In the genomic region with DNA sequence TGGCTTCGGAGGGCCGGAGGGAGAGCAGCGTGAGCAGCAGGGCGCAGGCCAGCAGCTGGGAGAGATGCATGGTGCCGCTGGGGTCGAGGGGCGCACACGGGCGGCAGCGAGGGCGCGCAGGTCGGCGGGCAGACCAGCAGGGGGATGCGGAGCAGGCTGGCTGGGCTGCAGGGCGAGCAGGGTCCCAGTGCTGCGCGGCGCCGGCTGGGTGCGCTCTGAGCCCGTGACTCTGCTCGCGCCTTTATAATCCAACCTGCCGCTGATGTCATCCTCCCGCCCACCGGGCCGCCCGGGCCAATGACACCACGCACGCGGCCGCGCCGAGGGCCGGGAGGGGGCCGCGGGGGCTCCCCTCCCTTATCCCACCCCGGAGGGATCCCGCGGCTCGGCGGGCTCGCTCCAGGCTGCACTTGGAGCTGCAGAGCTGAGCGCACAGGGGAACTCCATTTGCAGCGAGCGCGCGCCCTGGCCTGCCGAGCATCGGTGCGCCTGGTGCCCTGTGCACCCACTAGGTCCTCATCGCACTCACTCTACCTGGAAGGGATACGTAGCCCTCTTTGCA, we compare ENCODE assay signal across 8 cellular contexts. TPM values are rescaled to one million over a fixed set of nuclear protein-coding genes. Genes with fewer than 3 reads are reported as not detected.
A peak's percentile ranks its signal among the peaks of the same experiment; 100 is the strongest.
DNase-seq lines count a peak whose midpoint lies in the region; FAIRE-seq and TF ChIP-seq lines count a peak whose summit lies in the region.

A gene with protein sequence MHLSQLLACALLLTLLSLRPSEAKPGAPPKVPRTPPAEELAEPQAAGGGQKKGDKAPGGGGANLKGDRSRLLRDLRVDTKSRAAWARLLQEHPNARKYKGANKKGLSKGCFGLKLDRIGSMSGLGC (minus strand): TSS at position 217 of the 562 bp plus-strand sequence. CDS start 147 bp downstream, at position 70.

- no peaks in the 10 kb centered on the region for H3K36me3 Mint-ChIP-seq in Caco-2 (ENCODE audit: insufficient read depth, unreplicated experiment)

- no peak for FAIRE-seq in H54 (lab: Jason Lieb, UNC)

- POLR2A ChIA-PET in Caco-2 (lab: Charles Lee): interaction anchor here (0.6 kb wide), 1 partner anchor 361 kb away, joined by 3 read pairs; no protein-coding TSS in a partner anchor

- H3K27me3 Mint-ChIP-seq in Caco-2 (ENCODE audit: insufficient read depth, unreplicated experiment): peaks cover 11% of the 10 kb centered on the region

- H3K4me3 ChIP-seq in Caco-2 (ENCODE audit: low read depth, low read length) (peak within 1 kb of the TSS; percentile 49), WERI-Rb-1 (ENCODE audit: low read depth, low read length) (peak within 1 kb of the TSS; percentile 49)

- H3K27me3 ChIP-seq in Caco-2 (replicated peaks; ENCODE audit: control insufficient read depth, insufficient read depth, low read length) (no peaks in the 10 kb centered on the region; the same call in 1 of the 2 replicates), WERI-Rb-1 (ENCODE audit: insufficient read depth, low read depth, severe bottlenecking) (peaks cover 20% of the 10 kb centered on the region)

- H3K9me3 ChIP-seq in Caco-2 (no peaks in the 10 kb centered on the region), WERI-Rb-1 (ENCODE audit: severe bottlenecking) (no peaks in the 10 kb centered on the region)

- H3K9me3 Mint-ChIP-seq in Caco-2 (ENCODE audit: unreplicated experiment): no peaks in the 10 kb centered on the region

- TF ChIP-seq POLR2A in H54 (IDR thresholded peaks at IDR 0.05; ENCODE audit: low read depth, low read length): peak; percentile 55

- DNase-seq in Caco-2 (peak; percentile 49 to 77), H54 (ENCODE audit: insufficient read length, low spot score) (no peak), NCI-H1694 (lab: John Stamatoyannopoulos, UW) (peak; percentile 68), WERI-Rb-1 (peak; percentile 89), left kidney (ENCODE audit: low read depth, low spot score) (peak; percentile 92), cerebellar cortex (ENCODE audit: low spot score) (no peak)
- DNase-seq in central memory CD4-positive, alpha-beta T cell: peak; percentile 15
- DNase-seq in stimulated activated CD4-positive, alpha-beta T cell treated with anti-CD3 and anti-CD28 coated beads, Interleukin-4, amount 100 ng/mL, for 24 hours: peak; percentile 74

- H3K36me3 ChIP-seq in Caco-2 (ENCODE audit: control insufficient read depth, insufficient read depth, low read length) (no peaks in the 10 kb centered on the region), WERI-Rb-1 (no peaks in the 10 kb centered on the region)

- H3K4me1 ChIP-seq in Caco-2: no peaks in the 10 kb centered on the region

- H3K4me3 Mint-ChIP-seq in Caco-2 (ENCODE audit: unreplicated experiment): peak within 1 kb of the TSS; percentile 65

- CTCF ChIA-PET in Caco-2 (lab: Charles Lee): interaction anchor here (0.6 to 1.4 kb wide), 8 partner anchors 9 to 216 kb away, joined by 3 to 8 read pairs (median 4); a partner anchor contains a TSS

- H3K27ac ChIP-seq in WERI-Rb-1: no peak within 1 kb of the TSS

- TF ChIP-seq CTCF in Caco-2 (IDR thresholded peaks at IDR 0.05; ENCODE audit: insufficient read depth in 1 of 2, low read depth in 1 of 2, low read length in 1 of 2, severe bottlenecking in 1 of 2, unreplicated experiment in 1 of 2) (peak; percentile 38 to 42), WERI-Rb-1 (IDR thresholded peaks at IDR 0.05; ENCODE audit: low read depth, low read length) (peak; percentile 87)

- intact Hi-C loops in Caco-2 (cut with micrococcal nuclease; ENCODE audit: unreplicated experiment): loop anchor here (5.0 kb wide), 2 partner anchors 401 to 511 kb away; no protein-coding TSS in a partner anchor

- no peak within 1 kb of the TSS for H3K27ac Mint-ChIP-seq in Caco-2 (ENCODE audit: unreplicated experiment)

- BruUV-seq in Caco-2 (replicated peaks; lab: Mats Ljungman, UMichigan): no TSS peak

- no peaks in the 10 kb centered on the region for H3K4me1 Mint-ChIP-seq in Caco-2 (ENCODE audit: low read depth, unreplicated experiment)

RNA-seq across cellular contexts. Expression of the gene that starts here (rescaled TPM):
- total RNA-seq in Caco-2 (2022): not detected in 2 replicates

Comparison
In these comparisons a context has a peak if more than half of its experiments do, and no peak if none do; other contexts are left out.
1. Peak in DNase-seq and H3K4me3 ChIP-seq in Caco-2; RNA of the gene not detected or under 1 TPM.
2. DNase-seq: peak in NCI-H1694 (single experiment), WERI-Rb-1 (single experiment), central memory CD4-positive, alpha-beta T cell (single experiment), left kidney (single experiment) and stimulated activated CD4-positive, alpha-beta T cell treated with anti-CD3 and anti-CD28 coated beads, Interleukin-4, amount 100 ng/mL, for 24 hours (single experiment); none in H54 (single experiment) and cerebellar cortex (single experiment).